In the genomic region with DNA sequence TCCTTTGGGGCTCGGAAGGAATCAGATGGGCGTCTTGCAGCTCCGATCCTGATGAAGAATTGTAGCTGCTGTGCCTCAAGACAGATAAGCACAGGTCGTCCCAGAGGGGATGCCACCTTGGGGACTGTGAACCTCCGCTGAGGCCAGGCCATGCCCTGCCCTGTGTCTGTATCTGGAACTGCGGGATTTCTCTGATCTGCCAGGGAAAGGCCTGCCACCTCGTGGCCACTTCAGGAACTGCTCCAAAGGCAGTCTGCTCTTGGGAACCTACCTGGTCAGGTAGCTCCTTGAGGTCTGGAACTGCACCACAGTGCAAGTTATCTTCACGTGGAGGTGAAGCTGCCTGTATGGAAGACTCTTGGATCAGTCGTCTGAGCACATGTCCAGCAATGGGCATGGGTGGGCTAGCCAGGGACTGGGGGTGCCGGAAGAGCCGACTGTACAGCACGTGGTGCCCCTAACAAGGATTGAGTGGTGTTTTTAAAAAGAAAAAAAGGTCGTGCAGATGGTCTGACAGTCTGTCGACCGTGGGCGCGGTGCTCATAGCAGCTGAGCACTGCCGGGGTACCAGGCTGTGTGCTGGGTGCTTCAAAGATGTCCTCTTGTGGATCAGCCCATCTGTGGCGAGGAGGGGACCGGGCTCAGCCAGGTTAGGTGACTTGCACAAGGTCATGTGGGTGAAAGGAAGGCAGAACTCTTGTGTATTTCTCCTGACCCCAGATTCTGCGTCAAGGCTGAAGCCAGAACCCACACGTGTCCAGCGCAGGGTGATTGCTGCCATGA, we compare ENCODE assay signal across 8 cellular contexts. TPM values are rescaled to one million over a fixed set of nuclear protein-coding genes. Genes with fewer than 3 reads are reported as not detected.
DNase-seq lines count a peak whose midpoint lies in the region; ATAC-seq and TF ChIP-seq lines count a peak whose summit lies in the region.

No MANE protein-coding gene starts in this region.

- peaks cover 13% of the 10 kb centered on the region for H4K20me1 ChIP-seq in PC-3 (ENCODE audit: low read length)

- H3K36me3 ChIP-seq in PC-3 (ENCODE audit: low read depth, low read length) = peaks cover 5% of the 10 kb centered on the region

- peak overlapping the region; percentile 81 for H3K4me3 Mint-ChIP-seq in CD4-positive, alpha-beta T cell
- no peak overlapping the region for H3K4me3 Mint-ChIP-seq in nephron progenitor cell

- H3K4me3 ChIP-seq in PC-3 (ENCODE audit: low read length) = no peak overlapping the region

- BruUV-seq in PC-3 (replicated peaks; lab: Mats Ljungman, UMichigan) = no TSS peak

- intact Hi-C loops in CD4-positive, alpha-beta T cell (cut with DNase I, micrococcal nuclease) = loop anchor here (1.0 to 10.0 kb wide), 9 partner anchors 27 to 496 kb away; a partner anchor contains a TSS
- intact Hi-C loops in PC-3 (cut with micrococcal nuclease) = loop anchor here (1.0 to 5.0 kb wide), 2 partner anchors 97 to 164 kb away; a partner anchor contains a TSS

- H3K27me3 Mint-ChIP-seq in CD4-positive, alpha-beta T cell = no peaks in the 10 kb centered on the region
- peaks cover 28% of the 10 kb centered on the region for H3K27me3 Mint-ChIP-seq in nephron progenitor cell (ENCODE audit: low read depth, poor library complexity)

- no peak overlapping the region for H3K9ac ChIP-seq in PC-3 (ENCODE audit: low read length)

- no peaks in the 10 kb centered on the region for H3K9me2 ChIP-seq in PC-3 (replicated peaks; ENCODE audit: low read length)

- peak overlapping the region; percentile 56 for H3K4me2 ChIP-seq in PC-3 (ENCODE audit: low read length)

- peaks cover 21% of the 10 kb centered on the region for H3K4me1 ChIP-seq in PC-3 (ENCODE audit: insufficient read depth, low read length)

- peak; percentile 25 for ATAC-seq in CD4-positive, alpha-beta T cell (ENCODE audit: poor library complexity)
- ATAC-seq in GM19397 (IDR thresholded peaks at IDR 0.05; ENCODE audit: unreplicated experiment) (peak; percentile 24), PC-3 (peak; percentile 37)
- ATAC-seq in stimulated activated naive CD8-positive, alpha-beta T cell treated with anti-CD3 and anti-CD28 coated beads, Interleukin-15, Interleukin-2, amounts not matched to agents 100 U/mL and 50 U/mL, for 24 hours = peak; percentile 58

- peaks cover 12% of the 10 kb centered on the region for H3K36me3 Mint-ChIP-seq in CD4-positive, alpha-beta T cell (ENCODE audit: low read depth)
- peaks cover 10% of the 10 kb centered on the region for H3K36me3 Mint-ChIP-seq in nephron progenitor cell (ENCODE audit: low read depth)

- no peak overlapping the region for H3K27ac ChIP-seq in CD4-positive, alpha-beta T cell (ENCODE audit: low read depth, low read length)
- H3K27ac ChIP-seq in PC-3 (ENCODE audit: low read length) = no peak overlapping the region

- peaks cover 24% of the 10 kb centered on the region for H3K79me2 ChIP-seq in PC-3 (ENCODE audit: low read length)

- peaks cover 39% of the 10 kb centered on the region for H3K4me1 Mint-ChIP-seq in CD4-positive, alpha-beta T cell (ENCODE audit: low read depth)
- H3K4me1 Mint-ChIP-seq in nephron progenitor cell = peaks cover 21% of the 10 kb centered on the region

- in situ Hi-C loops in KBM-7 (cut with MboI; ENCODE audit: low pct_unique_long_range_greater_than_20kb, low sequenced_read_pairs) = no loop called here

- peak overlapping the region; percentile 63 for H2AFZ ChIP-seq in PC-3 (ENCODE audit: low read length)

- no peaks in the 10 kb centered on the region for H3K9me3 ChIP-seq in CD4-positive, alpha-beta T cell (ENCODE audit: control insufficient read depth, low read length)
- no peaks in the 10 kb centered on the region for H3K9me3 ChIP-seq in PC-3 (ENCODE audit: low read length)

- peak; percentile 79 to 89 (median 85) for DNase-seq in CD4-positive, alpha-beta T cell
- DNase-seq in KBM-7 (peak; percentile 79), PC-3 (peak; percentile 90), fibroblast of gingiva (ENCODE audit: low read depth) (peak; percentile 49), nephron progenitor cell (peak; percentile 87)
- DNase-seq in activated T-cell treated with anti-CD3 and anti-CD28 coated beads, Interleukin-2, amount 50 U/mL, for 1 hour = peak; percentile 92
- peak; percentile 88 for DNase-seq in stimulated activated naive CD8-positive, alpha-beta T cell treated with anti-CD3 and anti-CD28 coated beads, Interleukin-15, Interleukin-2, amounts not matched to agents 100 U/mL and 50 U/mL, for 24 hours

- peak; percentile 99 for TF ChIP-seq CTCF in CD4-positive, alpha-beta T cell (IDR thresholded peaks at IDR 0.05)
- TF ChIP-seq CTCF in PC-3 (conservative IDR thresholded peaks at IDR 0.05; ENCODE audit: low read depth, low read length) (peak; percentile 88), nephron progenitor cell (IDR thresholded peaks at IDR 0.05) (peak; percentile 97)

- POLR2A ChIA-PET in CD4-positive, alpha-beta T cell (lab: Charles Lee) = interaction anchor here (1.0 to 4.5 kb wide), 5 partner anchors 28 to 431 kb away, joined by 3 to 44 read pairs (median 10); a partner anchor contains a TSS
- POLR2A ChIA-PET in PC-3 (lab: Charles Lee; ENCODE audit: unreplicated experiment) = no interaction called here

- H3K27ac Mint-ChIP-seq in CD4-positive, alpha-beta T cell = peak overlapping the region; percentile 6
- H3K27ac Mint-ChIP-seq in nephron progenitor cell = no peak overlapping the region

- CTCF ChIA-PET in CD4-positive, alpha-beta T cell (lab: Charles Lee) = interaction anchor here (0.6 to 2.9 kb wide), 21 partner anchors 12 to 524 kb away, joined by 3 to 23 read pairs (median 4); a partner anchor contains a TSS
- CTCF ChIA-PET in PC-3 (lab: Charles Lee) = interaction anchor here (0.6 to 1.5 kb wide), 6 partner anchors 11 to 105 kb away, joined by 3 to 7 read pairs (median 4); a partner anchor contains a TSS

- no peaks in the 10 kb centered on the region for H3F3A ChIP-seq in PC-3 (ENCODE audit: low read length, unreplicated experiment)

- no peaks in the 10 kb centered on the region for H3K9me3 Mint-ChIP-seq in CD4-positive, alpha-beta T cell
- no peaks in the 10 kb centered on the region for H3K9me3 Mint-ChIP-seq in nephron progenitor cell

- H3K27me3 ChIP-seq in CD4-positive, alpha-beta T cell (ENCODE audit: control insufficient read depth, insufficient read depth, low read length) = no peaks in the 10 kb centered on the region
- no peaks in the 10 kb centered on the region for H3K27me3 ChIP-seq in PC-3 (ENCODE audit: low read length)

RNA-seq across cellular contexts. Expression of a gene that starts 3.1 kb away (rescaled TPM):
- total RNA-seq in CD4-positive, alpha-beta T cell = 10 to 100 TPM; 55.6 to 58.6 TPM
- 74.5 and 121 TPM in 2 replicates for total RNA-seq in PC-3 (2014; rRNA removed)

RNA-seq across cellular contexts. Expression of a gene that starts 27.7 kb away (rescaled TPM):
- 10 to 100 TPM; 41.5 to 44.6 TPM for total RNA-seq in CD4-positive, alpha-beta T cell
- 14.7 and 16.5 TPM in 2 replicates for total RNA-seq in PC-3 (2014; rRNA removed)
